13 cellular contexts compared by ENCODE assay signal in the genomic region with DNA sequence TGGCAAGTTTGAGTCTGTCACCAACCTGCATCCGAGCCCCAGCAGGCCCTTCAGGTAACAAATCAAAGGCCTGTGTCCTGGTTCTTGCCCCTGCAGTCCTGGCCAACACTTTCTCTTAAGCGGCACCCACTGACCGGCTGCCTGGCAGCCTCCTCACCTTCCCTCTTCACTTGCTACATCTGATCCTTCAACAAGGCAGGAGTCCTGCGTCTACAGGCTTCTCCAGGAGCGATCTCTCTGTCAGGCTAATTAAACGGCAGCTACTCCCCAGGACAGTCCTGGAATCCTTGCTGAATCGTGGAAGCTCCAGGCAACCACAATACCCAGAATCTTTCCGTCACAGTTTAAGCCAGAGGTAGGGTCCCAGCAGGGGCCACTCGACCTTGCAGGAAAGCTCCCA. TPM values are rescaled to one million over a fixed set of nuclear protein-coding genes. Genes with fewer than 3 reads are reported as not detected.
DNase-seq lines count a peak whose midpoint lies in the region; ATAC-seq and TF ChIP-seq lines count a peak whose summit lies in the region.
"Had no signal": no experiment of that assay in that cellular context is flagged by ENCODE, and none has a peak within 500 bp of the region (broad histone marks: within the 10 kb centered on the region; RNA-seq: fewer than 3 reads in every experiment).

No MANE protein-coding gene starts in this region.

- peak overlapping the region; percentile 91 for H2BK20ac ChIP-seq in IMR-90 (ENCODE audit: low read depth, low read length)

- POLR2A ChIA-PET in IMR-90 (lab: Charles Lee; ENCODE audit: unreplicated experiment), result no interaction called here

- H3K18ac ChIP-seq in IMR-90 (ENCODE audit: low read depth, low read length), result peak overlapping the region; percentile 20; the same call in 1 of the 2 replicates

- peaks cover 6 to 43% of the 10 kb centered on the region in 2 experiments; a peak in 3 of 4 replicates for H3K79me1 ChIP-seq in IMR-90 (ENCODE audit: low read depth in 1 of 2, low read length in 2 of 2)

- H2BK120ac ChIP-seq in IMR-90 (ENCODE audit: low read depth, low read length), result peak overlapping the region; percentile 92

- CTCF ChIA-PET in IMR-90 (lab: Yijun Ruan, JAX), result no interaction called here

- dilution Hi-C loops in IMR-90 (cut with HindIII; ENCODE audit: low sequenced_read_pairs, unreplicated experiment), result no loop called here

- no peak overlapping the region for H3K9ac ChIP-seq in IMR-90 (ENCODE audit: low read depth, low read length)
- H3K9ac ChIP-seq: KMS-11 had no signal

- in situ Hi-C loops in IMR-90 (cut with MboI; ENCODE audit: low sequenced_read_pairs), result no loop called here

- H3K4me2 ChIP-seq in IMR-90 (ENCODE audit: low read depth, low read length), result no peak overlapping the region
- H3K4me2 ChIP-seq: KMS-11, PC-9 had no signal

- peaks cover 4% of the 10 kb centered on the region for H3K4me1 Mint-ChIP-seq in stimulated activated effector memory CD8-positive, alpha-beta T cell treated with anti-CD3 and anti-CD28 coated beads, Interleukin-12 subunit alpha, Interleukin-12 subunit beta, amount 100 ng/mL, for 72 hours

- H3K36me3 Mint-ChIP-seq in stimulated activated effector memory CD8-positive, alpha-beta T cell treated with anti-CD3 and anti-CD28 coated beads, Interleukin-12 subunit alpha, Interleukin-12 subunit beta, amount 100 ng/mL, for 72 hours, result no peaks in the 10 kb centered on the region

- H3K23ac ChIP-seq in IMR-90 (ENCODE audit: low read depth, low read length), result peak overlapping the region; percentile 53; the same call in 1 of the 2 replicates

- no TSS peak for BruUV-seq in IMR-90 (replicated peaks; lab: Mats Ljungman, UMichigan)

- H4K8ac ChIP-seq in IMR-90 (ENCODE audit: low read depth in 2 of 2, low read length in 2 of 2), result peak overlapping the region; percentile 85 to 96

- intact Hi-C loops in IMR-90 (cut with micrococcal nuclease), result no loop called here
- intact Hi-C loops in ascending aorta (cut with DNase I), result loop anchor here (2.0 kb wide), 1 partner anchor 88 kb away; no protein-coding TSS in a partner anchor

- no peaks in the 10 kb centered on the region for H4K20me1 ChIP-seq in IMR-90 (ENCODE audit: insufficient read depth, low read length)

- H3K4me1 ChIP-seq in IMR-90 (ENCODE audit: control insufficient read depth, insufficient read depth, low read length) (peaks cover 30% of the 10 kb centered on the region), ascending aorta (peaks cover 7 to 36% of the 10 kb centered on the region in 2 donors), lung (ENCODE audit: control insufficient read depth in 2 of 2, insufficient read depth in 2 of 2, low read length in 2 of 2) (peaks cover 0 to 2% of the 10 kb centered on the region in 2 donors), thoracic aorta (ENCODE audit: control insufficient read depth in 1 of 2, low read depth in 2 of 2) (peaks cover 22 to 66% of the 10 kb centered on the region in 2 donors)

- TF ChIP-seq CTCF in IMR-90 (conservative IDR thresholded peaks at IDR 0.05; ENCODE audit: low read depth, low read length), result no peak
- no peak for TF ChIP-seq CTCF in ascending aorta (IDR thresholded peaks at IDR 0.05)
- TF ChIP-seq CTCF in lung (IDR thresholded peaks at IDR 0.05; ENCODE audit: control extremely low read depth, extremely low read depth), result no peak
- no peak for TF ChIP-seq CTCF in thoracic aorta (IDR thresholded peaks at IDR 0.05)

- H2AFZ ChIP-seq in IMR-90 (replicated peaks; ENCODE audit: low read length, poor library complexity), result peak overlapping the region; percentile 9
- H2AFZ ChIP-seq: PC-9 had no signal

- no peak overlapping the region for H3K27ac Mint-ChIP-seq in stimulated activated effector memory CD8-positive, alpha-beta T cell treated with anti-CD3 and anti-CD28 coated beads, Interleukin-12 subunit alpha, Interleukin-12 subunit beta, amount 100 ng/mL, for 72 hours

- H3K9me1 ChIP-seq in IMR-90 (ENCODE audit: insufficient read depth, low read length), result peaks cover 7% of the 10 kb centered on the region

- no peak overlapping the region for H2AK9ac ChIP-seq in IMR-90 (replicated peaks; ENCODE audit: low read depth, low read length, poor library complexity)

- peak overlapping the region; percentile 70 for H2BK5ac ChIP-seq in IMR-90 (ENCODE audit: low read depth, low read length, poor library complexity, severe bottlenecking)

- ATAC-seq in IMR-90 (ENCODE audit: low read depth), result no peak
- no peak for ATAC-seq in lung (ENCODE audit: insufficient read depth, low FRiP score)
- no peak for ATAC-seq in thoracic aorta (ENCODE audit: insufficient number of reproducible peaks, low FRiP score, low read depth)
- ATAC-seq in stimulated activated effector memory CD8-positive, alpha-beta T cell treated with anti-CD3 and anti-CD28 coated beads, Interleukin-12 subunit alpha, Interleukin-12 subunit beta, amount 100 ng/mL, for 72 hours, result no peak
- ATAC-seq in GM18858 (IDR thresholded peaks at IDR 0.05; ENCODE audit: unreplicated experiment), result no peak

- peak overlapping the region; percentile 99 for H3K4ac ChIP-seq in IMR-90 (ENCODE audit: low read depth, low read length)

- H2AK5ac ChIP-seq in IMR-90 (ENCODE audit: low read depth, low read length), result peak overlapping the region; percentile 99

- H3K9me3 Mint-ChIP-seq in stimulated activated effector memory CD8-positive, alpha-beta T cell treated with anti-CD3 and anti-CD28 coated beads, Interleukin-12 subunit alpha, Interleukin-12 subunit beta, amount 100 ng/mL, for 72 hours, result no peaks in the 10 kb centered on the region

- H3K27me3 ChIP-seq in IMR-90 (ENCODE audit: control insufficient read depth, insufficient read depth, low read length), result no peaks in the 10 kb centered on the region
- H3K27me3 ChIP-seq in ascending aorta, result no peaks in the 10 kb centered on the region
- H3K27me3 ChIP-seq in lung (ENCODE audit: control insufficient read depth, insufficient read depth), result no peaks in the 10 kb centered on the region
- H3K27me3 ChIP-seq in thoracic aorta (replicated peaks; ENCODE audit: insufficient read depth), result no peaks in the 10 kb centered on the region
- H3K27me3 ChIP-seq: MG63 had no signal

- no peak for TF ChIP-seq POLR2A in IMR-90 (IDR thresholded peaks at IDR 0.05; ENCODE audit: low read depth, low read length)

- WGBS in IMR-90 (ENCODE audit: extremely low coverage in 2 of 2, insufficient read length in 1 of 2), 2 experiments, result 89% methylated on average over 3 of the region's 9 CpGs; no CpG with 5 or more reads in 1 of the 2 experiments
- WGBS in lung, 2 donors, result 89 to 94% methylated on average over 9 of the region's 9 CpGs

- TF ChIP-seq RAD21 in IMR-90 (IDR thresholded peaks at IDR 0.05; ENCODE audit: low read length), result no peak

- H3K14ac ChIP-seq in IMR-90 (replicated peaks; ENCODE audit: low read depth, low read length), result peak overlapping the region; percentile 50

- no peaks in the 10 kb centered on the region for H3K9me3 ChIP-seq in IMR-90 (ENCODE audit: control insufficient read depth, insufficient read depth, low read length)
- no peaks in the 10 kb centered on the region for H3K9me3 ChIP-seq in ascending aorta
- H3K9me3 ChIP-seq in lung (ENCODE audit: control insufficient read depth in 2 of 2, insufficient read depth in 1 of 2, low read length in 1 of 2), result no peaks in the 10 kb centered on the region
- no peaks in the 10 kb centered on the region for H3K9me3 ChIP-seq in thoracic aorta
- H3K9me3 ChIP-seq: MG63 had no signal

- peak overlapping the region; percentile 90; the same call in 2 of the 3 replicates for H2BK15ac ChIP-seq in IMR-90 (ENCODE audit: low read depth, low read length)

- no peak overlapping the region for H3K4me3 Mint-ChIP-seq in stimulated activated effector memory CD8-positive, alpha-beta T cell treated with anti-CD3 and anti-CD28 coated beads, Interleukin-12 subunit alpha, Interleukin-12 subunit beta, amount 100 ng/mL, for 72 hours

- H3K4me3 ChIP-seq in IMR-90 (ENCODE audit: insufficient read depth, low read depth, low read length) (no peak overlapping the region), ascending aorta (no peak overlapping the region), lung (no peak overlapping the region), thoracic aorta (no peak overlapping the region)
- H3K4me3 ChIP-seq: MG63, PC-9 had no signal

- H4K5ac ChIP-seq in IMR-90 (ENCODE audit: low read depth, low read length), result peak overlapping the region; percentile 62; the same call in 1 of the 2 replicates

- peak overlapping the region; percentile 99 for H4K91ac ChIP-seq in IMR-90 (ENCODE audit: insufficient read depth, low read depth, low read length)

- H3K27ac ChIP-seq in IMR-90 (ENCODE audit: insufficient read depth, low read length) (peak overlapping the region; percentile 33), ascending aorta (peak overlapping the region; percentile 83 to 93), lung (ENCODE audit: low read depth in 1 of 2, low read length in 1 of 2) (no peak overlapping the region), thoracic aorta (peak overlapping the region; percentile 91 to 92)
- H3K27ac ChIP-seq: KMS-11, PC-9 had no signal

- DNase-seq in IMR-90 (no peak), ascending aorta (ENCODE audit: low spot score in 2 of 2) (peak in 1 of 2 donors; percentile 41), lung (ENCODE audit: low spot score) (peak; percentile 11), thoracic aorta (ENCODE audit: low spot score) (no peak), middle frontal gyrus (ENCODE audit: extremely low spot score, low spot score) (no peak)
- DNase-seq in stimulated activated effector memory CD8-positive, alpha-beta T cell treated with anti-CD3 and anti-CD28 coated beads, Interleukin-12 subunit alpha, Interleukin-12 subunit beta, amount 100 ng/mL, for 72 hours (ENCODE audit: low spot score in 2 of 2), result no peak
- DNase-seq: MG63, NCI-H1092 treated with DMSO at 0.1 percent for 48 hours, NCI-H187 treated with DMSO at 0.1 percent for 48 hours, NCI-H2171 treated with DMSO at 0.1 percent for 48 hours, PC-9 had no signal

- H3K36me3 ChIP-seq in IMR-90 (ENCODE audit: control insufficient read depth, insufficient read depth, low read length), result no peaks in the 10 kb centered on the region
- H3K36me3 ChIP-seq in ascending aorta, result no peaks in the 10 kb centered on the region
- no peaks in the 10 kb centered on the region for H3K36me3 ChIP-seq in lung (ENCODE audit: control insufficient read depth in 2 of 2, insufficient read depth in 2 of 2, low read length in 2 of 2)
- no peaks in the 10 kb centered on the region for H3K36me3 ChIP-seq in thoracic aorta
- H3K36me3 ChIP-seq: MG63 had no signal

- H3K56ac ChIP-seq in IMR-90 (ENCODE audit: extremely low read depth, insufficient read depth, low read length), result 0 out of 2 replicates have a peak overlapping the region, but pooled peaks have one; percentile 17

RNA-seq across cellular contexts. Expression of gene GAS6, which starts 41.1 kb away (rescaled TPM):
- 212 and 220 TPM in 2 replicates for total RNA-seq in IMR-90 (2012; rRNA removed)
- polyA plus RNA-seq in IMR-90 (2012; rRNA removed), result 795 and 823 TPM in 2 replicates
- polyA plus RNA-seq in IMR-90 (2012; cell fraction: cytosol; rRNA removed), result 1,010 and 1,498 TPM in 2 replicates
- 1,145 and 2,216 TPM in 2 replicates for polyA plus RNA-seq in IMR-90 (2012; cell fraction: nucleus; rRNA removed; ENCODE audit: low replicate concordance)
- total RNA-seq in ascending aorta, result 502 TPM
- 10 to 100 TPM; 68.5 to 83.8 TPM for total RNA-seq in lung
- polyA plus RNA-seq in lung, result 100 to 1,000 TPM in 1 of 2 donors, 10 to 100 TPM in 1; 61.8 to 107 TPM
- total RNA-seq in thoracic aorta, result 1,000 to 10,000 TPM in 1 of 2 donors, 100 to 1,000 TPM in 1; 854 to 1,319 TPM

Comparison
In these comparisons a context has a peak if more than half of its experiments do, and no peak if none do; other contexts are left out.
1. H3K27ac ChIP-seq: peak in IMR-90 (single experiment), ascending aorta (2 of 2) and thoracic aorta (2 of 2); none in lung (0 of 2).